ENCODE assay signal across 16 cellular contexts in genomic region chr1:118275716-118276115, GRCh38.
DNase-seq lines count a peak whose midpoint lies in the region; ATAC-seq and TF ChIP-seq lines count a peak whose summit lies in the region.
"Had no signal": no experiment of that assay in that cellular context is flagged by ENCODE, and none has a peak within 500 bp of the region (broad histone marks: within the 10 kb centered on the region; RNA-seq: fewer than 3 reads in every experiment).

No MANE protein-coding gene starts in this region.

- dilution Hi-C loops in mammary epithelial cell (cut with HindIII; ENCODE audit: low sequenced_read_pairs) = no loop called here

- no peaks in the 10 kb centered on the region for H3K27me3 Mint-ChIP-seq in chondrocyte (ENCODE audit: low read depth)

- no peak overlapping the region for H3K9ac ChIP-seq in mammary epithelial cell (ENCODE audit: insufficient read depth, low read length)
- H3K9ac ChIP-seq: BLaER1 had no signal

- H3K9me3 Mint-ChIP-seq in chondrocyte (ENCODE audit: low read depth) = peaks cover 10% of the 10 kb centered on the region

- no peak overlapping the region for H3K4me3 ChIP-seq in mammary epithelial cell (replicated peaks in 1 of 3; ENCODE audit: insufficient read depth in 1 of 3, low read depth in 2 of 3, low read length in 3 of 3)
- H3K4me3 ChIP-seq: BLaER1 had no signal

- in situ Hi-C loops in mammary epithelial cell (cut with MboI; ENCODE audit: low sequenced_read_pairs in 2 of 2) = no loop called here

- intact Hi-C loops in mammary epithelial cell (cut with micrococcal nuclease) = no loop called here

- H3K36me3 Mint-ChIP-seq in chondrocyte (ENCODE audit: low read depth) = peaks cover 3% of the 10 kb centered on the region
- H3K36me3 Mint-ChIP-seq: CD8-positive, alpha-beta T cell had no signal

- DNase-seq in DMS 273 (lab: John Stamatoyannopoulos, UW; ENCODE audit: unreplicated experiment) = peak; percentile 18
- DNase-seq in DMS 273 treated with DMSO at 0.1 percent for 48 hours (lab: John Stamatoyannopoulos, UW) = no peak
- peak; percentile 49 to 75 for DNase-seq in NCI-H446 (lab: John Stamatoyannopoulos, UW)
- no peak for DNase-seq in chondrocyte (ENCODE audit: low spot score)
- DNase-seq in midbrain (lab: John Stamatoyannopoulos, UW) = peak; percentile 3
- DNase-seq in mammary epithelial cell = no peak
- no peak for DNase-seq in stimulated activated naive CD8-positive, alpha-beta T cell treated with anti-CD3 and anti-CD28 coated beads, Interleukin-15, Interleukin-2, amounts not matched to agents 100 U/mL and 50 U/mL, for 24 hours
- DNase-seq: CD8-positive, alpha-beta T cell; H9; NCI-H1436; NCI-H2081 treated with DMSO at 0.1 percent for 48 hours; NCI-H524 treated with DMSO at 0.1 percent for 48 hours; SW 1271 had no signal

- no peaks in the 10 kb centered on the region for H3K27me3 ChIP-seq in mammary epithelial cell (ENCODE audit: insufficient read depth, low read length)
- H3K27me3 ChIP-seq: BLaER1 had no signal

- no TSS peak for BruUV-seq in mammary epithelial cell (replicated peaks; lab: Mats Ljungman, UMichigan)

- H3K4me2 ChIP-seq in mammary epithelial cell (ENCODE audit: insufficient read depth, low read depth, low read length) = no peak overlapping the region
- H3K4me2 ChIP-seq: BLaER1 had no signal

- H3K79me2 ChIP-seq in mammary epithelial cell (ENCODE audit: insufficient read depth, low read length) = no peaks in the 10 kb centered on the region

- H3K4me1 Mint-ChIP-seq in chondrocyte (ENCODE audit: low read depth) = peaks cover 6% of the 10 kb centered on the region

- 1% methylated on average over 6 of the region's 6 CpGs for WGBS in mammary epithelial cell (ENCODE audit: low coverage, missing lambda C conversion rate)

- peak overlapping the region; percentile 42 for H3K4me3 Mint-ChIP-seq in chondrocyte (ENCODE audit: unreplicated experiment)
- H3K4me3 Mint-ChIP-seq: CD8-positive, alpha-beta T cell; H9 had no signal

- no peaks in the 10 kb centered on the region for H4K20me1 ChIP-seq in mammary epithelial cell (ENCODE audit: insufficient read depth, low read length)
- H4K20me1 ChIP-seq: BLaER1 had no signal

- no peak for ATAC-seq in HG03025 (IDR thresholded peaks at IDR 0.05; ENCODE audit: low FRiP score, unreplicated experiment)
- ATAC-seq in stimulated activated naive CD8-positive, alpha-beta T cell treated with anti-CD3 and anti-CD28 coated beads, Interleukin-15, Interleukin-2, amounts not matched to agents 100 U/mL and 50 U/mL, for 24 hours = no peak
- ATAC-seq: CD8-positive, alpha-beta T cell had no signal

- H3K36me3 ChIP-seq in mammary epithelial cell (ENCODE audit: insufficient read depth, low read length) = no peaks in the 10 kb centered on the region
- H3K36me3 ChIP-seq: BLaER1 had no signal

- no peaks in the 10 kb centered on the region for H3K9me3 ChIP-seq in mammary epithelial cell (replicated peaks; ENCODE audit: insufficient read depth, low read length)
- H3K9me3 ChIP-seq: BLaER1 had no signal

- no peak overlapping the region for H3K27ac ChIP-seq in mammary epithelial cell (ENCODE audit: insufficient read depth, low read depth, low read length)
- H3K27ac ChIP-seq: 22Rv1, BLaER1 had no signal

- H2AFZ ChIP-seq in mammary epithelial cell (ENCODE audit: low read depth, low read length) = no peak overlapping the region

- TF ChIP-seq CTCF in chondrocyte (IDR thresholded peaks at IDR 0.05) (no peak), mammary epithelial cell (conservative IDR thresholded peaks at IDR 0.05 in 1 of 2, IDR thresholded peaks at IDR 0.05 in 1 of 2; ENCODE audit: extremely low read depth in 1 of 2, insufficient read depth in 1 of 2, low read depth in 1 of 2, low read length in 2 of 2) (no peak)

- no peaks in the 10 kb centered on the region for H3K4me1 ChIP-seq in mammary epithelial cell (ENCODE audit: insufficient read depth, low read length)
- H3K4me1 ChIP-seq: BLaER1 had no signal

- H3K27ac Mint-ChIP-seq in chondrocyte (ENCODE audit: unreplicated experiment) = no peak overlapping the region
- H3K27ac Mint-ChIP-seq: CD8-positive, alpha-beta T cell had no signal

- CTCF ChIA-PET in mammary epithelial cell (lab: Charles Lee; ENCODE audit: low non-redundant PET) = no interaction called here

Comparison
In these comparisons a context has a peak if more than half of its experiments do, and no peak if none do; other contexts are left out.
1. DNase-seq: peak in DMS 273 (single experiment), NCI-H446 (2 of 2) and midbrain (single experiment); none in DMS 273 treated with DMSO at 0.1 percent for 48 hours (single experiment), chondrocyte (single experiment), mammary epithelial cell (single experiment) and stimulated activated naive CD8-positive, alpha-beta T cell treated with anti-CD3 and anti-CD28 coated beads, Interleukin-15, Interleukin-2, amounts not matched to agents 100 U/mL and 50 U/mL, for 24 hours (single experiment).